Comparison of ENCODE assay signal across 35 cellular contexts in the genomic region with DNA sequence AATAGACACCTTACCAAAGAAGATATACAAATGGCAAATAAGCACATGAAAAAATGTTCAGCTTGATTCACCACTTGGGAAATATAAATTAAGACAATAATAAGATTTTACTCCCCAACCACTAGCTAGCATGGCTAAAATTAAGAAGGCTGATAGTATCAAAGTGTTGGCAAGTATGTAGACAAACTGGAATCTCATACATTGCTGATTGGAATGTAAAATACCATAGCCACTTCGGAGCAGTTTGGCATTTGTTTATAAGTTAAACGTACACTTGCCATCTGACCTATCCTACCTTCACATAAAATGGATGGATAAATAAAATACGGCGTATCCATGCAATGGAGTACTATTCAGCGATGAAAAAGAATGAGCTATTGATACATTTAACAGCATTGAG.
"Had no signal": no experiment of that assay in that cellular context is flagged by ENCODE, and none has a peak within 500 bp of the region (broad histone marks: within the 10 kb centered on the region; RNA-seq: fewer than 3 reads in every experiment).

No MANE protein-coding gene starts in this region.

- H3K9me3 ChIP-seq: MG63 had no signal

- H3K4me2 ChIP-seq: KMS-11 had no signal

- H3K4me3 ChIP-seq: MG63 had no signal

- H3K9ac ChIP-seq: KMS-11 had no signal

- DNase-seq: Kasumi-1, MG63, MM.1S, MV-4-11, NCI-H1048, NCI-H1092, NCI-H1092 treated with DMSO at 0.1 percent for 48 hours, NCI-H1105, NCI-H1105 treated with DMSO at 0.1 percent for 48 hours, NCI-H1417, NCI-H1417 treated with DMSO at 0.1 percent for 48 hours, NCI-H1436, NCI-H1436 treated with DMSO at 0.1 percent for 48 hours, NCI-H146, NCI-H1694, NCI-H1694 treated with DMSO at 0.1 percent for 48 hours, NCI-H187, NCI-H1930, NCI-H2029, NCI-H2029 treated with DMSO at 0.1 percent for 48 hours, NCI-H2081, NCI-H2081 treated with DMSO at 0.1 percent for 48 hours, NCI-H2107, NCI-H2171, NCI-H2171 treated with DMSO at 0.1 percent for 48 hours, NCI-H2227 treated with DMSO at 0.1 percent for 48 hours, NCI-H226, NCI-H345, NCI-H446, NCI-H446 treated with DMSO at 0.1 percent for 48 hours, NCI-H510A, NCI-H510A treated with DMSO at 0.1 percent for 48 hours, NCI-H524, NCI-H524 treated with DMSO at 0.1 percent for 48 hours had no signal

- H3K27ac ChIP-seq: KMS-11 had no signal

- H3K27me3 ChIP-seq: MG63 had no signal

- H3K36me3 ChIP-seq: MG63 had no signal
